In genomic region chr6:42714098-42714761, GRCh38 we compare ENCODE assay signal across 20 cellular contexts. TPM values are rescaled to one million over a fixed set of nuclear protein-coding genes. Genes with fewer than 3 reads are reported as not detected.
DNase-seq lines count a peak whose midpoint lies in the region; ATAC-seq and TF ChIP-seq lines count a peak whose summit lies in the region.
"Had no signal": no experiment of that assay in that cellular context is flagged by ENCODE, and none has a peak within 500 bp of the region (broad histone marks: within the 10 kb centered on the region; RNA-seq: fewer than 3 reads in every experiment).

No MANE protein-coding gene starts in this region.

- no peaks in the 10 kb centered on the region for H3K27me3 ChIP-seq in RWPE2 (ENCODE audit: insufficient read depth, poor library complexity, severe bottlenecking)
- H3K27me3 ChIP-seq: MG63 had no signal

- no peak overlapping the region for H3K4me3 ChIP-seq in RWPE2 (ENCODE audit: severe bottlenecking)
- no peak overlapping the region for H3K4me3 ChIP-seq in epithelial cell of esophagus (ENCODE audit: low read length)
- H3K4me3 ChIP-seq: lower lobe of right lung, MG63, psoas muscle had no signal

- H3K4me1 Mint-ChIP-seq in progenitor cell of endocrine pancreas (ENCODE audit: low read depth): peaks cover 20% of the 10 kb centered on the region

- peaks cover 12% of the 10 kb centered on the region for H3K4me1 ChIP-seq in RWPE2 (ENCODE audit: insufficient read depth, poor library complexity, severe bottlenecking)
- H3K4me1 ChIP-seq: lower lobe of right lung, psoas muscle had no signal

- no peaks in the 10 kb centered on the region for H3K9me3 ChIP-seq in RWPE2 (ENCODE audit: severe bottlenecking)

- peak overlapping the region; percentile 40 for H3K27ac Mint-ChIP-seq in progenitor cell of endocrine pancreas
- H3K27ac Mint-ChIP-seq: activated naive CD8-positive, alpha-beta T cell treated with anti-CD3 and anti-CD28 coated beads for 36 hours; CD4-positive, alpha-beta T cell; natural killer cell treated with Interleukin-12 subunit alpha and Interleukin-12 subunit beta and Interleukin-15 and Interleukin-18, amount 100 ng/mL, for 72 hours had no signal

- peak; percentile 46 for DNase-seq in DMS53 (lab: John Stamatoyannopoulos, UW)
- no peak for DNase-seq in DMS53 treated with DMSO at 0.1 percent for 48 hours (lab: John Stamatoyannopoulos, UW; ENCODE audit: unreplicated experiment)
- DNase-seq in RWPE2 (ENCODE audit: low spot score): no peak
- peak; percentile 44 for DNase-seq in epithelial cell of esophagus (ENCODE audit: low read depth)
- no peak for DNase-seq in progenitor cell of endocrine pancreas (ENCODE audit: low spot score, unreplicated experiment)
- DNase-seq in DMS79 treated with DMSO at 0.1 percent for 48 hours (lab: John Stamatoyannopoulos, UW): no peak
- no peak for DNase-seq in medulla oblongata (ENCODE audit: extremely low spot score)
- DNase-seq: activated CD4-positive, alpha-beta T cell treated with anti-CD3 and anti-CD28 coated beads, Interleukin-2, amount 50 U/mL, for 1 hour; activated naive CD8-positive, alpha-beta T cell treated with anti-CD3 and anti-CD28 coated beads for 36 hours; activated T-cell treated with anti-CD3 and anti-CD28 coated beads, Interleukin-2, amount 50 U/mL, for 1 hour; CD4-positive, alpha-beta T cell; lower lobe of right lung; MG63; NCI-H1930; psoas muscle; SHP77 treated with DMSO at 0.1 percent for 48 hours; substantia nigra had no signal

- H3K9me3 Mint-ChIP-seq in progenitor cell of endocrine pancreas (ENCODE audit: low read depth): peaks cover 12% of the 10 kb centered on the region
- H3K9me3 Mint-ChIP-seq: CD4-positive, alpha-beta T cell had no signal

- H3K36me3 ChIP-seq in RWPE2 (ENCODE audit: low read depth): no peaks in the 10 kb centered on the region
- H3K36me3 ChIP-seq: lower lobe of right lung, MG63 had no signal

- TF ChIP-seq CTCF in RWPE2 (IDR thresholded peaks at IDR 0.05; ENCODE audit: poor library complexity, severe bottlenecking) (no peak), epithelial cell of esophagus (IDR thresholded peaks at IDR 0.05; ENCODE audit: insufficient read depth, low read depth, low read length, missing control alignments) (no peak), progenitor cell of endocrine pancreas (IDR thresholded peaks at IDR 0.05; ENCODE audit: unreplicated experiment) (no peak)

- ATAC-seq in RWPE2 (ENCODE audit: low read depth) (peak; percentile 94), HG02678 (IDR thresholded peaks at IDR 0.05; ENCODE audit: unreplicated experiment) (no peak)
- ATAC-seq: lower lobe of right lung; natural killer cell treated with Interleukin-12 subunit alpha and Interleukin-12 subunit beta and Interleukin-15 and Interleukin-18, amount 100 ng/mL, for 72 hours; psoas muscle had no signal

- no peak overlapping the region for H3K4me3 Mint-ChIP-seq in progenitor cell of endocrine pancreas (ENCODE audit: low read depth)
- H3K4me3 Mint-ChIP-seq: activated naive CD8-positive, alpha-beta T cell treated with anti-CD3 and anti-CD28 coated beads for 36 hours; CD4-positive, alpha-beta T cell; natural killer cell treated with Interleukin-12 subunit alpha and Interleukin-12 subunit beta and Interleukin-15 and Interleukin-18, amount 100 ng/mL, for 72 hours had no signal

- H3K27ac ChIP-seq in RWPE2 (ENCODE audit: poor library complexity, severe bottlenecking): peak overlapping the region; percentile 33
- H3K27ac ChIP-seq: 22Rv1, lower lobe of right lung, psoas muscle had no signal

- H3K36me3 Mint-ChIP-seq in progenitor cell of endocrine pancreas (ENCODE audit: insufficient read depth): peaks cover 3% of the 10 kb centered on the region
- H3K36me3 Mint-ChIP-seq: activated naive CD8-positive, alpha-beta T cell treated with anti-CD3 and anti-CD28 coated beads for 36 hours had no signal

- no peaks in the 10 kb centered on the region for H3K27me3 Mint-ChIP-seq in progenitor cell of endocrine pancreas
- H3K27me3 Mint-ChIP-seq: activated naive CD8-positive, alpha-beta T cell treated with anti-CD3 and anti-CD28 coated beads for 36 hours; CD4-positive, alpha-beta T cell had no signal

RNA-seq across cellular contexts. Expression of gene PRPH2, which starts 8.2 kb away (rescaled TPM):
- 0.13 TPM in 1 of 2 replicates, not detected in the other for total RNA-seq in progenitor cell of endocrine pancreas

RNA-seq across cellular contexts. Expression of gene TBCC, which starts 31.7 kb away (rescaled TPM):
- 26.8 and 28.4 TPM in 2 replicates for total RNA-seq in progenitor cell of endocrine pancreas

Comparison
In these comparisons a context has a peak if more than half of its experiments do, and no peak if none do; other contexts are left out.
1. DNase-seq: peak in DMS53 (single experiment) and epithelial cell of esophagus (single experiment); none in DMS53 treated with DMSO at 0.1 percent for 48 hours (single experiment), RWPE2 (single experiment), progenitor cell of endocrine pancreas (single experiment), DMS79 treated with DMSO at 0.1 percent for 48 hours (single experiment) and medulla oblongata (single experiment).